In genomic region chr15:79091204-79091867, GRCh38 we compare ENCODE assay signal across 9 cellular contexts. TPM values are rescaled to one million over a fixed set of nuclear protein-coding genes. Genes with fewer than 3 reads are reported as not detected.
DNase-seq lines count a peak whose midpoint lies in the region; ATAC-seq and TF ChIP-seq lines count a peak whose summit lies in the region.
"Had no signal": no experiment of that assay in that cellular context is flagged by ENCODE, and none has a peak within 500 bp of the region (broad histone marks: within the 10 kb centered on the region; RNA-seq: fewer than 3 reads in every experiment).

No MANE protein-coding gene starts in this region.

- peaks cover 98% of the 10 kb centered on the region for H3K27me3 ChIP-seq in cardiac muscle cell
- peaks cover 11 to 12% of the 10 kb centered on the region in 2 donors for H3K27me3 ChIP-seq in right atrium auricular region

- no peak for TF ChIP-seq CTCF in cardiac muscle cell (IDR thresholded peaks at IDR 0.05; ENCODE audit: low read depth, low read length)
- TF ChIP-seq CTCF in right atrium auricular region (IDR thresholded peaks at IDR 0.05) = no peak
- no peak for TF ChIP-seq CTCF in type B pancreatic cell (conservative IDR thresholded peaks at IDR 0.05)

- H3K4me1 Mint-ChIP-seq in activated CD8-positive, alpha-beta T cell treated with anti-CD3 and anti-CD28 coated beads, Interleukin-2, amount 10 ng/mL, durations not matched to agents 7 days and 5 days (ENCODE audit: low read depth) = peaks cover 2% of the 10 kb centered on the region
- H3K4me1 Mint-ChIP-seq in type B pancreatic cell (ENCODE audit: unreplicated experiment) = no peaks in the 10 kb centered on the region

- no peak overlapping the region for H3K27ac ChIP-seq in cardiac muscle cell
- no peak overlapping the region for H3K27ac ChIP-seq in right atrium auricular region

- H3K36me3 Mint-ChIP-seq in activated CD8-positive, alpha-beta T cell treated with anti-CD3 and anti-CD28 coated beads, Interleukin-2, amount 10 ng/mL, durations not matched to agents 7 days and 5 days (ENCODE audit: low read depth) = no peaks in the 10 kb centered on the region
- no peaks in the 10 kb centered on the region for H3K36me3 Mint-ChIP-seq in type B pancreatic cell

- CTCF ChIA-PET in activated CD8-positive, alpha-beta T cell treated with anti-CD3 and anti-CD28 coated beads, Interleukin-2, amount 10 ng/mL, durations not matched to agents 7 days and 5 days (lab: Charles Lee) = no interaction called here

- H3K9me3 Mint-ChIP-seq in activated CD8-positive, alpha-beta T cell treated with anti-CD3 and anti-CD28 coated beads, Interleukin-2, amount 10 ng/mL, durations not matched to agents 7 days and 5 days (ENCODE audit: insufficient read depth) = no peaks in the 10 kb centered on the region
- no peaks in the 10 kb centered on the region for H3K9me3 Mint-ChIP-seq in type B pancreatic cell

- H3K36me3 ChIP-seq in cardiac muscle cell (no peaks in the 10 kb centered on the region), right atrium auricular region (no peaks in the 10 kb centered on the region)

- DNase-seq in cardiac muscle cell (ENCODE audit: low read depth in 1 of 2, low spot score in 1 of 2) (peak; percentile 19 to 43), right atrium auricular region (ENCODE audit: low spot score) (no peak), left lobe of liver (ENCODE audit: low spot score) (peak; percentile 29), type B pancreatic cell (ENCODE audit: extremely low spot score, unreplicated experiment) (peak; percentile 69), OCI-M2 (lab: John Stamatoyannopoulos, UW; ENCODE audit: unreplicated experiment) (no peak), DMS153 (lab: John Stamatoyannopoulos, UW) (no peak)
- no peak for DNase-seq in activated CD8-positive, alpha-beta T cell treated with anti-CD3 and anti-CD28 coated beads, Interleukin-2, amount 10 ng/mL, durations not matched to agents 7 days and 5 days

- peak; percentile 42 for ATAC-seq in activated CD8-positive, alpha-beta T cell treated with anti-CD3 and anti-CD28 coated beads, Interleukin-2, amount 10 ng/mL, durations not matched to agents 7 days and 5 days
- ATAC-seq in left lobe of liver (peak; percentile 31), GM21423 (IDR thresholded peaks at IDR 0.05; ENCODE audit: unreplicated experiment) (no peak)

- H3K4me1 ChIP-seq in cardiac muscle cell (ENCODE audit: low read depth) = no peaks in the 10 kb centered on the region
- peaks cover 0 to 25% of the 10 kb centered on the region in 2 donors for H3K4me1 ChIP-seq in right atrium auricular region

- no peak overlapping the region for H3K4me3 Mint-ChIP-seq in activated CD8-positive, alpha-beta T cell treated with anti-CD3 and anti-CD28 coated beads, Interleukin-2, amount 10 ng/mL, durations not matched to agents 7 days and 5 days
- H3K4me3 Mint-ChIP-seq in type B pancreatic cell = peak overlapping the region; percentile 87

- POLR2A ChIA-PET in activated CD8-positive, alpha-beta T cell treated with anti-CD3 and anti-CD28 coated beads, Interleukin-2, amount 10 ng/mL, durations not matched to agents 7 days and 5 days (lab: Charles Lee) = interaction anchor here (1.1 kb wide), 1 partner anchor 12 kb away, joined by 5 read pairs; no protein-coding TSS in a partner anchor

- H3K27ac Mint-ChIP-seq in activated CD8-positive, alpha-beta T cell treated with anti-CD3 and anti-CD28 coated beads, Interleukin-2, amount 10 ng/mL, durations not matched to agents 7 days and 5 days = no peak overlapping the region
- peak overlapping the region; percentile 53 for H3K27ac Mint-ChIP-seq in type B pancreatic cell

- peaks cover 63% of the 10 kb centered on the region for H3K27me3 Mint-ChIP-seq in activated CD8-positive, alpha-beta T cell treated with anti-CD3 and anti-CD28 coated beads, Interleukin-2, amount 10 ng/mL, durations not matched to agents 7 days and 5 days (ENCODE audit: low read depth)
- peaks cover 90% of the 10 kb centered on the region for H3K27me3 Mint-ChIP-seq in type B pancreatic cell

- H3K4me3 ChIP-seq in cardiac muscle cell (peak overlapping the region; percentile 20), right atrium auricular region (peak overlapping the region in 1 of 2 donors; percentile 37)

- no peaks in the 10 kb centered on the region for H3K9me3 ChIP-seq in cardiac muscle cell (ENCODE audit: low read depth)
- no peaks in the 10 kb centered on the region for H3K9me3 ChIP-seq in right atrium auricular region

RNA-seq across cellular contexts. Expression of gene RASGRF1, which starts 0.8 kb away (rescaled TPM):
- 0.06 TPM in 1 of 2 replicates, not detected in the other for total RNA-seq in cardiac muscle cell
- not detected in 2 replicates for polyA plus RNA-seq in cardiac muscle cell
- 1 to 10 TPM in 1 of 2 donors, not detected in 1; 1.0 TPM for total RNA-seq in right atrium auricular region
- total RNA-seq in activated CD8-positive, alpha-beta T cell treated with anti-CD3 and anti-CD28 coated beads, Interleukin-2, amount 10 ng/mL, durations not matched to agents 7 days and 5 days = not detected
- not detected for total RNA-seq in left lobe of liver
- 0.41 and 1.5 TPM in 2 replicates for total RNA-seq in type B pancreatic cell (ENCODE audit: low replicate concordance)
- total RNA-seq: mononuclear cell had no signal

Comparison
In these comparisons a context has a peak if more than half of its experiments do, and no peak if none do; other contexts are left out.
1. DNase-seq: peak in cardiac muscle cell (2 of 2), left lobe of liver (single experiment) and type B pancreatic cell (single experiment); none in right atrium auricular region (single experiment), activated CD8-positive, alpha-beta T cell treated with anti-CD3 and anti-CD28 coated beads, Interleukin-2, amount 10 ng/mL, durations not matched to agents 7 days and 5 days (single experiment), OCI-M2 (single experiment) and DMS153 (single experiment).